ENCODE assay signal across 33 cellular contexts in the genomic region with DNA sequence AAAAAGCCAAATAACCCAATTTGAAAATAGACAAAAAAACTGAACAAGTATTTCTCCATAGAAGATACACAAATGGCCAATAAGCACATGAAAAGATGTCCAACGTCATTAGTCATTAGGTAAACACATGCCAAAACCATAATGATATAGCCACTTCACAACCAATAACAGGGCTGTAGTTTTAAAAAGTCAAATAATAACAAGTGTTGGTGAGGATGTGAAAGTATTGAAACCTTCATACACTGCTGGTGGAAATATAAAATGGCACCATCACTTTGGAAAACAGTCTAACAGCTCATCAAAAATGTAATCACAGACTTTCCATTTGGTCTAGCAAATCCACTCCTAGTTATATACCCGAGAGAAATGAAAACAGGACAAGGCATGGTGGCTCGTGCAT.
"Had no signal": no experiment of that assay in that cellular context is flagged by ENCODE, and none has a peak within 500 bp of the region (broad histone marks: within the 10 kb centered on the region; RNA-seq: fewer than 3 reads in every experiment).

No MANE protein-coding gene starts in this region.

- H3K36me3 ChIP-seq: adrenal gland, ascending aorta, brain microvascular endothelial cell, breast epithelium, cardiac muscle cell had no signal

- DNase-seq: activated effector memory CD4-positive, alpha-beta T cell treated with anti-CD3 and anti-CD28 coated beads, Interleukin-2, amount 50 U/mL, for 16 hours; activated effector memory CD4-positive, alpha-beta T cell treated with Interleukin-2 at 50 U/mL for 16 hours; activated gamma-delta T cell; activated gamma-delta T cell treated with Interleukin-2 at 50 U/mL for 16 hours; activated naive CD4-positive, alpha-beta T cell; activated naive CD4-positive, alpha-beta T cell treated with anti-CD3 and anti-CD28 coated beads for 36 hours; activated naive CD4-positive, alpha-beta T cell treated with anti-CD3 and anti-CD28 coated beads, Interleukin-2, amount 10 ng/mL, durations not matched to agents 7 days and 5 days; activated naive CD4-positive, alpha-beta T cell treated with anti-CD3 and anti-CD28 coated beads, Interleukin-2, amount 50 U/mL, for 16 hours; activated naive CD4-positive, alpha-beta T cell treated with Interleukin-2 at 50 U/mL for 16 hours; activated naive CD8-positive, alpha-beta T cell treated with anti-CD3 and anti-CD28 coated beads for 36 hours; activated naive CD8-positive, alpha-beta T cell treated with anti-CD3 and anti-CD28 coated beads, Interleukin-2, amount 10 ng/mL, durations not matched to agents 7 days and 5 days; activated naive CD8-positive, alpha-beta T cell treated with anti-CD3 and anti-CD28 coated beads, Interleukin-2, amount 50 U/mL, for 24 hours; activated T-cell treated with anti-CD3 and anti-CD28 coated beads, Interleukin-2, amount 50 U/mL, for 24 hours; activated T-cell treated with anti-CD3 and anti-CD28 coated beads, Interleukin-2, amount 50 U/mL, for 4 hours; activated T-cell treated with anti-CD3 and anti-CD28 coated beads, Interleukin-2, amount 50 U/mL, for 48 hours; activated T-cell treated with anti-CD3 and anti-CD28 coated beads, Interleukin-2, amount 50 U/mL, for 72 hours; adrenal gland; amniotic stem cell; amygdala; anterior cingulate cortex; aorta; body of pancreas; brain microvascular endothelial cell; caudate nucleus; central memory CD4-positive, alpha-beta T cell; cerebellar nuclear complex had no signal

- ATAC-seq: activated naive CD4-positive, alpha-beta T cell treated with anti-CD3 and anti-CD28 coated beads, Interleukin-2, amount 50 U/mL, for 72 hours; activated naive CD8-positive, alpha-beta T cell treated with anti-CD3 and anti-CD28 coated beads, Interleukin-2, amount 50 U/mL, for 24 hours; activated T-cell treated with anti-CD3 and anti-CD28 coated beads, Interleukin-2, amount 50 U/mL, for 4 hours; activated T-cell treated with anti-CD3 and anti-CD28 coated beads, Interleukin-2, amount 50 U/mL, for 72 hours; activated T-helper 17 cell treated with anti-CD3 and anti-CD28 coated beads, Interleukin-2, amount 50 U/mL, for 72 hours; body of pancreas had no signal

- FAIRE-seq: astrocyte, bronchial epithelial cell had no signal

- H3K4me1 ChIP-seq: ascending aorta, body of pancreas, breast epithelium had no signal

- H3K27ac ChIP-seq: adrenal gland, ascending aorta, body of pancreas, brain microvascular endothelial cell, breast epithelium, cardiac muscle cell had no signal

- H3K9me3 ChIP-seq: adrenal gland, ascending aorta, body of pancreas, breast epithelium had no signal

- H3K27me3 ChIP-seq: adrenal gland, ascending aorta, body of pancreas, brain microvascular endothelial cell, breast epithelium, cardiac muscle cell had no signal

- H3K4me3 ChIP-seq: adrenal gland, ascending aorta, body of pancreas, breast epithelium, cardiac muscle cell had no signal
